In the genomic region with DNA sequence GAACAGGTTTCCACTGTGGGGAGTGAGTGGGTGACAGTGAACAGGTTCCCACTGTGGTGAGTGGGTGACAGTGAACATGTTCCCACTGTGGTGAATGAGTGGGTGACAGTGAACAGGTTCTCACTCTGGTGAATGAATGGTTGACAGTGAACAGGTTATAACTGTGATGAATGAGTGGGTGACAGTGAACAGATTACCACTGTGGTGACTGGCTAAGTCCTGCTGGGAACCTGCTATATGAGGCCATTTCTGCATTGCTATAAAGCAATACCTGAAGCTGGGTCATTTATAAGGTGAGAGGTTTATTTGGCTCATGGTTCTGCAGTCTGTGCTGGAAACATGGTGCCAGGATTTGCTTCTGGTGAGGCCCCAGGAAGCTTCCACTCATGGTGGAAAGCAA, we compare ENCODE assay signal across 2 cellular contexts.
A peak's percentile ranks its signal among the peaks of the same experiment; 100 is the strongest.
TF ChIP-seq lines count a peak whose summit lies in the region.

No MANE protein-coding gene starts in this region.

TF ChIP-seq in K562, 482 proteins besides CTCF, POLR2A, EP300 and RAD21:
- TF ChIP-seq ZNF324 (CRISPR knock-in tag; IDR thresholded peaks at IDR 0.05): no peak
- TF ChIP-seq, protein P1, sequence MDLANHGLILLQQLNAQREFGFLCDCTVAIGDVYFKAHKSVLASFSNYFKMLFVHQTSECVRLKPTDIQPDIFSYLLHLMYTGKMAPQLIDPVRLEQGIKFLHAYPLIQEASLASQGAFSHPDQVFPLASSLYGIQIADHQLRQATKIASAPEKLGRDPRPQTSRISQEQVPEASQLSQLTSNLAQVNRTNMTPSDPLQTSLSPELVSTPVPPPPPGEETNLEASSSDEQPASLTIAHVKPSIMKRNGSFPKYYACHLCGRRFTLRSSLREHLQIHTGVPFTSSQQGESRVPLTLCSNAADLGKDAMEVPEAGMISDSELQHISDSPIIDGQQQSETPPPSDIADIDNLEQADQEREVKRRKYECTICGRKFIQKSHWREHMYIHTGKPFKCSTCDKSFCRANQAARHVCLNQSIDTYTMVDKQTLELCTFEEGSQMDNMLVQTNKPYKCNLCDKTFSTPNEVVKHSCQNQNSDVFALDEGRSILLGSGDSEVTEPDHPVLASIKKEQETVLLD (IDR thresholded peaks at IDR 0.05): 0 out of 2 replicates have a peak, but pooled peaks have one; percentile 23

TF ChIP-seq in H1, 55 proteins besides CTCF, POLR2A, EP300 and RAD21:
- no peak for TF ChIP-seq CTBP2 (IDR thresholded peaks at IDR 0.05; ENCODE audit: borderline replicate concordance, insufficient read depth, insufficient read length, low read length)
- no peak for TF ChIP-seq SIX5 (IDR thresholded peaks at IDR 0.05; ENCODE audit: low read depth, low read length)
- no peak for TF ChIP-seq TBP (IDR thresholded peaks at IDR 0.05; ENCODE audit: low read depth, low read length)
- TF ChIP-seq ASH2L (IDR thresholded peaks at IDR 0.05; ENCODE audit: low read length): no peak
- no peak for TF ChIP-seq CEBPB (IDR thresholded peaks at IDR 0.05; ENCODE audit: low read depth, low read length)
- no peak for TF ChIP-seq BACH1 (IDR thresholded peaks at IDR 0.05; ENCODE audit: low read length)
- no peak for TF ChIP-seq TEAD4 (IDR thresholded peaks at IDR 0.05; ENCODE audit: low read depth, low read length)
- no peak for TF ChIP-seq CBX5 (IDR thresholded peaks at IDR 0.05; ENCODE audit: low read depth, low read length)
- TF ChIP-seq TCF12 (IDR thresholded peaks at IDR 0.05; ENCODE audit: low read depth, low read length): no peak
- no peak for TF ChIP-seq EGR1 (IDR thresholded peaks at IDR 0.05; ENCODE audit: borderline replicate concordance, low read depth, low read length)
- TF ChIP-seq FOSL1 (IDR thresholded peaks at IDR 0.05; ENCODE audit: insufficient read depth, low read depth, low read length): no peak
- no peak for TF ChIP-seq GABPA (IDR thresholded peaks at IDR 0.05; ENCODE audit: borderline replicate concordance, insufficient read depth, low read length)
- no peak for TF ChIP-seq BCL11A (IDR thresholded peaks at IDR 0.05; ENCODE audit: low read depth in 2 of 2, low read length in 2 of 2)
- TF ChIP-seq SRF (IDR thresholded peaks at IDR 0.05; ENCODE audit: low read depth, low read length): no peak
- no peak for TF ChIP-seq RBBP5 (IDR thresholded peaks at IDR 0.05; ENCODE audit: borderline replicate concordance, low read depth, low read length)
